In the genomic region with DNA sequence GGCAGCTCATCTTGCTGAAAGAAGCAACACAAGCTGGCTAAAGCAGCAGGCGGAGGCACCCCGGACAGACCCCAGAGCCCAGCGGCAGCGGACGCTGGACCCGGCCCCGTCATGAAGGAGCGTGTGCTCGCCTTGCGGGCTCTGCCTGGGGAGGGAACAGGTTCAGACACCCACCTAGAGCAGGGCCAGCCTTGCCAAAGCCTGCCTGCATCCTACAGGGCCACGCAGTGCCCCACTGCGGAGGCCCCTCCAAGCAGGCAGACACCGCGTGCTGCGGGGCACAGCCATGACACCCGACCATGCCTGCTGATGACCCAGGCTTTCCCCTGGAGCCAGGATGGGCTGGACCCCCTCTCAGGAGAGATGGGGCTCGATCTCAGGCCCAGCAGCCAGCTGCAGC, we compare ENCODE assay signal across 1 cellular context.
TF ChIP-seq lines count a peak whose summit lies in the region.

No MANE protein-coding gene starts in this region.

TF ChIP-seq in GM23338, 12 proteins besides CTCF, POLR2A, EP300 and RAD21 (continued from another document):
- TF ChIP-seq, protein P1, sequence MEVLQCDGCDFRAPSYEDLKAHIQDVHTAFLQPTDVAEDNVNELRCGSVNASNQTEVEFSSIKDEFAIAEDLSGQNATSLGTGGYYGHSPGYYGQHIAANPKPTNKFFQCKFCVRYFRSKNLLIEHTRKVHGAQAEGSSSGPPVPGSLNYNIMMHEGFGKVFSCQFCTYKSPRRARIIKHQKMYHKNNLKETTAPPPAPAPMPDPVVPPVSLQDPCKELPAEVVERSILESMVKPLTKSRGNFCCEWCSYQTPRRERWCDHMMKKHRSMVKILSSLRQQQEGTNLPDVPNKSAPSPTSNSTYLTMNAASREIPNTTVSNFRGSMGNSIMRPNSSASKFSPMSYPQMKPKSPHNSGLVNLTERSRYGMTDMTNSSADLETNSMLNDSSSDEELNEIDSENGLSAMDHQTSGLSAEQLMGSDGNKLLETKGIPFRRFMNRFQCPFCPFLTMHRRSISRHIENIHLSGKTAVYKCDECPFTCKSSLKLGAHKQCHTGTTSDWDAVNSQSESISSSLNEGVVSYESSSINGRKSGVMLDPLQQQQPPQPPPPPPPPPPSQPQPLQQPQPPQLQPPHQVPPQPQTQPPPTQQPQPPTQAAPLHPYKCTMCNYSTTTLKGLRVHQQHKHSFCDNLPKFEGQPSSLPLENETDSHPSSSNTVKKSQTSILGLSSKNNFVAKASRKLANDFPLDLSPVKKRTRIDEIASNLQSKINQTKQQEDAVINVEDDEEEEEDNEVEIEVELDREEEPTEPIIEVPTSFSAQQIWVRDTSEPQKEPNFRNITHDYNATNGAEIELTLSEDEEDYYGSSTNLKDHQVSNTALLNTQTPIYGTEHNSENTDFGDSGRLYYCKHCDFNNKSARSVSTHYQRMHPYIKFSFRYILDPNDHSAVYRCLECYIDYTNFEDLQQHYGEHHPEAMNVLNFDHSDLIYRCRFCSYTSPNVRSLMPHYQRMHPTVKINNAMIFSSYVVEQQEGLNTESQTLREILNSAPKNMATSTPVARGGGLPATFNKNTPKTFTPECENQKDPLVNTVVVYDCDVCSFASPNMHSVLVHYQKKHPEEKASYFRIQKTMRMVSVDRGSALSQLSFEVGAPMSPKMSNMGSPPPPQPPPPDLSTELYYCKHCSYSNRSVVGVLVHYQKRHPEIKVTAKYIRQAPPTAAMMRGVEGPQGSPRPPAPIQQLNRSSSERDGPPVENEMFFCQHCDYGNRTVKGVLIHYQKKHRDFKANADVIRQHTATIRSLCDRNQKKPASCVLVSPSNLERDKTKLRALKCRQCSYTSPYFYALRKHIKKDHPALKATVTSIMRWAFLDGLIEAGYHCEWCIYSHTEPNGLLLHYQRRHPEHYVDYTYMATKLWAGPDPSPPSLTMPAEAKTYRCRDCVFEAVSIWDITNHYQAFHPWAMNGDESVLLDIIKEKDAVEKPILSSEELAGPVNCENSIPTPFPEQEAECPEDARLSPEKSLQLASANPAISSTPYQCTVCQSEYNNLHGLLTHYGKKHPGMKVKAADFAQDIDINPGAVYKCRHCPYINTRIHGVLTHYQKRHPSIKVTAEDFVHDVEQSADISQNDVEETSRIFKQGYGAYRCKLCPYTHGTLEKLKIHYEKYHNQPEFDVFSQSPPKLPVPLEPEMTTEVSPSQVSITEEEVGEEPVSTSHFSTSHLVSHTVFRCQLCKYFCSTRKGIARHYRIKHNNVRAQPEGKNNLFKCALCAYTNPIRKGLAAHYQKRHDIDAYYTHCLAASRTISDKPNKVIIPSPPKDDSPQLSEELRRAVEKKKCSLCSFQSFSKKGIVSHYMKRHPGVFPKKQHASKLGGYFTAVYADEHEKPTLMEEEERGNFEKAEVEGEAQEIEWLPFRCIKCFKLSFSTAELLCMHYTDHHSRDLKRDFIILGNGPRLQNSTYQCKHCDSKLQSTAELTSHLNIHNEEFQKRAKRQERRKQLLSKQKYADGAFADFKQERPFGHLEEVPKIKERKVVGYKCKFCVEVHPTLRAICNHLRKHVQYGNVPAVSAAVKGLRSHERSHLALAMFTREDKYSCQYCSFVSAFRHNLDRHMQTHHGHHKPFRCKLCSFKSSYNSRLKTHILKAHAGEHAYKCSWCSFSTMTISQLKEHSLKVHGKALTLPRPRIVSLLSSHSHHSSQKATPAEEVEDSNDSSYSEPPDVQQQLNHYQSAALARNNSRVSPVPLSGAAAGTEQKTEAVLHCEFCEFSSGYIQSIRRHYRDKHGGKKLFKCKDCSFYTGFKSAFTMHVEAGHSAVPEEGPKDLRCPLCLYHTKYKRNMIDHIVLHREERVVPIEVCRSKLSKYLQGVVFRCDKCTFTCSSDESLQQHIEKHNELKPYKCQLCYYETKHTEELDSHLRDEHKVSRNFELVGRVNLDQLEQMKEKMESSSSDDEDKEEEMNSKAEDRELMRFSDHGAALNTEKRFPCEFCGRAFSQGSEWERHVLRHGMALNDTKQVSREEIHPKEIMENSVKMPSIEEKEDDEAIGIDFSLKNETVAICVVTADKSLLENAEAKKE (CRISPR knock-in tag; IDR thresholded peaks at IDR 0.05), result no peak
- TF ChIP-seq CREB1 (CRISPR knock-in tag; IDR thresholded peaks at IDR 0.05; ENCODE audit: low read depth) (no peak), STAT1 (IDR thresholded peaks at IDR 0.05; ENCODE audit: unreplicated experiment) (no peak), EZH2phosphoT487 (IDR thresholded peaks at IDR 0.05; ENCODE audit: unreplicated experiment) (no peak), JUNB (IDR thresholded peaks at IDR 0.05; ENCODE audit: unreplicated experiment) (no peak)
- TF ChIP-seq, protein P2, sequence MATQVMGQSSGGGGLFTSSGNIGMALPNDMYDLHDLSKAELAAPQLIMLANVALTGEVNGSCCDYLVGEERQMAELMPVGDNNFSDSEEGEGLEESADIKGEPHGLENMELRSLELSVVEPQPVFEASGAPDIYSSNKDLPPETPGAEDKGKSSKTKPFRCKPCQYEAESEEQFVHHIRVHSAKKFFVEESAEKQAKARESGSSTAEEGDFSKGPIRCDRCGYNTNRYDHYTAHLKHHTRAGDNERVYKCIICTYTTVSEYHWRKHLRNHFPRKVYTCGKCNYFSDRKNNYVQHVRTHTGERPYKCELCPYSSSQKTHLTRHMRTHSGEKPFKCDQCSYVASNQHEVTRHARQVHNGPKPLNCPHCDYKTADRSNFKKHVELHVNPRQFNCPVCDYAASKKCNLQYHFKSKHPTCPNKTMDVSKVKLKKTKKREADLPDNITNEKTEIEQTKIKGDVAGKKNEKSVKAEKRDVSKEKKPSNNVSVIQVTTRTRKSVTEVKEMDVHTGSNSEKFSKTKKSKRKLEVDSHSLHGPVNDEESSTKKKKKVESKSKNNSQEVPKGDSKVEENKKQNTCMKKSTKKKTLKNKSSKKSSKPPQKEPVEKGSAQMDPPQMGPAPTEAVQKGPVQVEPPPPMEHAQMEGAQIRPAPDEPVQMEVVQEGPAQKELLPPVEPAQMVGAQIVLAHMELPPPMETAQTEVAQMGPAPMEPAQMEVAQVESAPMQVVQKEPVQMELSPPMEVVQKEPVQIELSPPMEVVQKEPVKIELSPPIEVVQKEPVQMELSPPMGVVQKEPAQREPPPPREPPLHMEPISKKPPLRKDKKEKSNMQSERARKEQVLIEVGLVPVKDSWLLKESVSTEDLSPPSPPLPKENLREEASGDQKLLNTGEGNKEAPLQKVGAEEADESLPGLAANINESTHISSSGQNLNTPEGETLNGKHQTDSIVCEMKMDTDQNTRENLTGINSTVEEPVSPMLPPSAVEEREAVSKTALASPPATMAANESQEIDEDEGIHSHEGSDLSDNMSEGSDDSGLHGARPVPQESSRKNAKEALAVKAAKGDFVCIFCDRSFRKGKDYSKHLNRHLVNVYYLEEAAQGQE (IDR thresholded peaks at IDR 0.05; ENCODE audit: unreplicated experiment), result no peak
